ENCODE assay signal across 11 cellular contexts in genomic region chr21:44301961-44302406, GRCh38. TPM values are rescaled to one million over a fixed set of nuclear protein-coding genes. Genes with fewer than 3 reads are reported as not detected.
DNase-seq lines count a peak whose midpoint lies in the region; ATAC-seq, FAIRE-seq and TF ChIP-seq lines count a peak whose summit lies in the region.
"Had no signal": no experiment of that assay in that cellular context is flagged by ENCODE, and none has a peak within 500 bp of the region (broad histone marks: within the 10 kb centered on the region; RNA-seq: fewer than 3 reads in every experiment).

No MANE protein-coding gene starts in this region.

- DNase-seq in GM12891 (ENCODE audit: insufficient read length, low spot score) (no peak), EL (no peak), dedifferentiated amniotic fluid mesenchymal stem cell (ENCODE audit: extremely low spot score) (no peak), aorta (no peak)
- no peak for DNase-seq in activated CD8-positive, alpha-beta T cell treated with anti-CD3 and anti-CD28 coated beads, Interleukin-2, amount 10 ng/mL, durations not matched to agents 7 days and 5 days

- 78 to 87% methylated on average over 9 of the region's 9 CpGs for WGBS in aorta, 2 donors

- peaks cover 65 to 67% (median 66%) of the 10 kb centered on the region in 11 experiments for H4K20me1 ChIP-seq in BLaER1 treated with 17β-estradiol and CSF1 and Interleukin-3, amounts not matched to agents 10 nM and 100 nM

- POLR2A ChIA-PET in activated CD8-positive, alpha-beta T cell treated with anti-CD3 and anti-CD28 coated beads, Interleukin-2, amount 10 ng/mL, durations not matched to agents 7 days and 5 days (lab: Charles Lee), result no interaction called here

- no peaks in the 10 kb centered on the region for H3K27me3 Mint-ChIP-seq in activated CD8-positive, alpha-beta T cell treated with anti-CD3 and anti-CD28 coated beads, Interleukin-2, amount 10 ng/mL, durations not matched to agents 7 days and 5 days (ENCODE audit: low read depth)

- FAIRE-seq in GM12891 (lab: Jason Lieb, UNC), result peak; percentile 20

- peak overlapping the region; percentile 55 for H3K27ac Mint-ChIP-seq in activated CD8-positive, alpha-beta T cell treated with anti-CD3 and anti-CD28 coated beads, Interleukin-2, amount 10 ng/mL, durations not matched to agents 7 days and 5 days

- no peak for ATAC-seq in activated CD8-positive, alpha-beta T cell treated with anti-CD3 and anti-CD28 coated beads, Interleukin-2, amount 10 ng/mL, durations not matched to agents 7 days and 5 days
- ATAC-seq in HG02588 (IDR thresholded peaks at IDR 0.05; ENCODE audit: unreplicated experiment) (no peak), aorta (ENCODE audit: low FRiP score) (no peak)
- ATAC-seq: Right ventricle myocardium inferior had no signal

- no peaks in the 10 kb centered on the region for H3K27me3 ChIP-seq in BLaER1 treated with 17β-estradiol and CSF1 and Interleukin-3, amounts not matched to agents 10 nM and 100 nM
- no peaks in the 10 kb centered on the region for H3K27me3 ChIP-seq in muscle layer of duodenum (ENCODE audit: low read depth, low read length)
- no peaks in the 10 kb centered on the region for H3K27me3 ChIP-seq in aorta (ENCODE audit: control insufficient read depth in 1 of 2, insufficient read depth in 2 of 2, low read length in 1 of 2)
- H3K27me3 ChIP-seq: ascending aorta, upper lobe of left lung had no signal

- H3K36me3 Mint-ChIP-seq in activated CD8-positive, alpha-beta T cell treated with anti-CD3 and anti-CD28 coated beads, Interleukin-2, amount 10 ng/mL, durations not matched to agents 7 days and 5 days (ENCODE audit: low read depth), result peaks cover 15% of the 10 kb centered on the region

- H3K9me3 ChIP-seq in BLaER1 treated with 17β-estradiol and CSF1 and Interleukin-3, amounts not matched to agents 10 nM and 100 nM (replicated peaks in 1 of 11), result no peaks in the 10 kb centered on the region
- H3K9me3 ChIP-seq in muscle layer of duodenum (ENCODE audit: control insufficient read depth in 1 of 2, low read length in 2 of 2), result no peaks in the 10 kb centered on the region
- no peaks in the 10 kb centered on the region for H3K9me3 ChIP-seq in aorta (ENCODE audit: control insufficient read depth, low read length)
- H3K9me3 ChIP-seq: ascending aorta, upper lobe of left lung had no signal

- H3K9me3 Mint-ChIP-seq in activated CD8-positive, alpha-beta T cell treated with anti-CD3 and anti-CD28 coated beads, Interleukin-2, amount 10 ng/mL, durations not matched to agents 7 days and 5 days (ENCODE audit: insufficient read depth), result no peaks in the 10 kb centered on the region

- peak overlapping the region; percentile 78 for H3K4me3 Mint-ChIP-seq in activated CD8-positive, alpha-beta T cell treated with anti-CD3 and anti-CD28 coated beads, Interleukin-2, amount 10 ng/mL, durations not matched to agents 7 days and 5 days

- CTCF ChIA-PET in activated CD8-positive, alpha-beta T cell treated with anti-CD3 and anti-CD28 coated beads, Interleukin-2, amount 10 ng/mL, durations not matched to agents 7 days and 5 days (lab: Charles Lee), result interaction anchor here (1.0 kb wide), 1 partner anchor 51 kb away, joined by 3 read pairs; no protein-coding TSS in a partner anchor

- H3K9ac ChIP-seq in BLaER1 treated with 17β-estradiol and CSF1 and Interleukin-3, amounts not matched to agents 10 nM and 100 nM, result peak overlapping the region; percentile 87 to 97 (median 91); a peak in 21 of 22 replicates

- TF ChIP-seq POLR2A in GM12891 (IDR thresholded peaks at IDR 0.05; ENCODE audit: low read depth, low read length), result no peak

- intact Hi-C loops in aorta (cut with DNase I), result loop anchor here (2.0 to 10.0 kb wide), 3 partner anchors 35 to 493 kb away; partner anchors contain the start of gene CFAP410 (in 2 of the 2)

- H3K4me1 ChIP-seq in BLaER1 treated with 17β-estradiol and CSF1 and Interleukin-3, amounts not matched to agents 10 nM and 100 nM, result peaks cover 77 to 90% (median 89%) of the 10 kb centered on the region in 10 experiments
- H3K4me1 ChIP-seq in muscle layer of duodenum (ENCODE audit: control insufficient read depth in 1 of 2, insufficient read depth in 2 of 2, low read length in 2 of 2), result peaks cover 7 to 53% of the 10 kb centered on the region in 2 donors
- no peaks in the 10 kb centered on the region for H3K4me1 ChIP-seq in aorta (ENCODE audit: control insufficient read depth in 1 of 2, insufficient read depth in 2 of 2, low read length in 2 of 2)

- H3K36me3 ChIP-seq in BLaER1 treated with 17β-estradiol and CSF1 and Interleukin-3, amounts not matched to agents 10 nM and 100 nM, result peaks cover 8 to 22% (median 12%) of the 10 kb centered on the region in 11 experiments
- H3K36me3 ChIP-seq in muscle layer of duodenum (ENCODE audit: control insufficient read depth in 1 of 2, insufficient read depth in 2 of 2, low read length in 2 of 2), result peaks cover 0 to 4% of the 10 kb centered on the region in 2 donors
- H3K36me3 ChIP-seq in aorta (ENCODE audit: control insufficient read depth in 1 of 2, insufficient read depth in 2 of 2, low read length in 1 of 2), result no peaks in the 10 kb centered on the region

- peak overlapping the region; percentile 70 to 88 (median 81) for H3K4me3 ChIP-seq in BLaER1 treated with 17β-estradiol and CSF1 and Interleukin-3, amounts not matched to agents 10 nM and 100 nM
- peak overlapping the region in 1 of 2 donors; percentile 81 for H3K4me3 ChIP-seq in muscle layer of duodenum (ENCODE audit: low read depth in 1 of 2, low read length in 2 of 2)
- no peak overlapping the region for H3K4me3 ChIP-seq in aorta (ENCODE audit: low read length in 2 of 2)

- peak overlapping the region in 7 of 11 experiments; percentile 87 to 97 (median 93); a peak in 10 of 22 replicates for H3K27ac ChIP-seq in BLaER1 treated with 17β-estradiol and CSF1 and Interleukin-3, amounts not matched to agents 10 nM and 100 nM
- H3K27ac ChIP-seq in muscle layer of duodenum (ENCODE audit: low read length) (peak overlapping the region; percentile 20), aorta (ENCODE audit: low read depth in 1 of 2, low read length in 2 of 2) (no peak overlapping the region)
- H3K27ac ChIP-seq: ascending aorta had no signal

- H3K4me1 Mint-ChIP-seq in activated CD8-positive, alpha-beta T cell treated with anti-CD3 and anti-CD28 coated beads, Interleukin-2, amount 10 ng/mL, durations not matched to agents 7 days and 5 days (ENCODE audit: low read depth), result peaks cover 59% of the 10 kb centered on the region

- H3K4me2 ChIP-seq in BLaER1 treated with 17β-estradiol and CSF1 and Interleukin-3, amounts not matched to agents 10 nM and 100 nM, result peak overlapping the region; percentile 92 to 100 (median 98)

TF ChIP-seq in GM12891, 5 proteins besides CTCF, POLR2A, EP300 and RAD21:
- TF ChIP-seq TAF1 (IDR thresholded peaks at IDR 0.05; ENCODE audit: low read depth, low read length) (no peak), PAX5 (IDR thresholded peaks at IDR 0.05; ENCODE audit: insufficient read depth, low read length, severe bottlenecking) (no peak), POU2F2 (IDR thresholded peaks at IDR 0.05; ENCODE audit: low read depth, low read length) (no peak), POLR2AphosphoS5 (IDR thresholded peaks at IDR 0.05; ENCODE audit: low read depth, low read length) (no peak), SPI1 (IDR thresholded peaks at IDR 0.05; ENCODE audit: low read depth, low read length) (no peak)

RNA-seq across cellular contexts. Expression of gene PFKL, which starts 2.1 kb away (rescaled TPM):
- 161 TPM for polyA plus RNA-seq in GM12891 (2012; ENCODE audit: low read depth, missing spikeins)
- 100 to 1,000 TPM; 191 to 199 TPM for total RNA-seq in activated CD8-positive, alpha-beta T cell treated with anti-CD3 and anti-CD28 coated beads, Interleukin-2, amount 10 ng/mL, durations not matched to agents 7 days and 5 days
- total RNA-seq in aorta, result 100 to 1,000 TPM in 1 of 2 donors, 10 to 100 TPM in 1; 95.1 to 115 TPM
- 100 to 1,000 TPM in 1 of 2 donors, 10 to 100 TPM in 1; 48.0 to 110 TPM for polyA plus RNA-seq in aorta

RNA-seq across cellular contexts. Expression of gene AIRE, which starts 16.3 kb away (rescaled TPM):
- polyA plus RNA-seq in GM12891 (2012; ENCODE audit: low read depth, missing spikeins), result 0.10 TPM
- not detected for total RNA-seq in activated CD8-positive, alpha-beta T cell treated with anti-CD3 and anti-CD28 coated beads, Interleukin-2, amount 10 ng/mL, durations not matched to agents 7 days and 5 days
- under 1 TPM in 1 of 2 donors, not detected in 1; 0.19 TPM for total RNA-seq in aorta
- not detected for polyA plus RNA-seq in aorta
- total RNA-seq: Right ventricle myocardium inferior, upper lobe of left lung had no signal

RNA-seq across cellular contexts. Expression of gene CFAP410, which starts 37.2 kb away (rescaled TPM):
- 21.5 TPM for polyA plus RNA-seq in GM12891 (2012; ENCODE audit: low read depth, missing spikeins)
- 10 to 100 TPM; 16.8 to 17.4 TPM for total RNA-seq in activated CD8-positive, alpha-beta T cell treated with anti-CD3 and anti-CD28 coated beads, Interleukin-2, amount 10 ng/mL, durations not matched to agents 7 days and 5 days
- 10 to 100 TPM; 19.4 to 20.9 TPM for total RNA-seq in aorta
- 100 to 1,000 TPM in 1 of 2 donors, 10 to 100 TPM in 1; 26.2 to 121 TPM for polyA plus RNA-seq in aorta

RNA-seq across cellular contexts. Expression of gene DNMT3L, which starts 40.3 kb away (rescaled TPM):
- not detected for polyA plus RNA-seq in GM12891 (2012; ENCODE audit: low read depth, missing spikeins)
- not detected for total RNA-seq in activated CD8-positive, alpha-beta T cell treated with anti-CD3 and anti-CD28 coated beads, Interleukin-2, amount 10 ng/mL, durations not matched to agents 7 days and 5 days
- not detected for total RNA-seq in aorta
- polyA plus RNA-seq in aorta, result not detected
- total RNA-seq: ascending aorta, Right ventricle myocardium inferior, upper lobe of left lung had no signal

RNA-seq across cellular contexts. Expression of gene TRPM2, which starts 51.4 kb away (rescaled TPM):
- polyA plus RNA-seq in GM12891 (2012; ENCODE audit: low read depth, missing spikeins), result 7.6 TPM
- 10 to 100 TPM; 35.6 to 40.9 TPM for total RNA-seq in activated CD8-positive, alpha-beta T cell treated with anti-CD3 and anti-CD28 coated beads, Interleukin-2, amount 10 ng/mL, durations not matched to agents 7 days and 5 days
- total RNA-seq in aorta, result 10 to 100 TPM in 1 of 2 donors, 1 to 10 TPM in 1; 7.0 to 15.8 TPM
- 1 to 10 TPM; 2.2 to 4.9 TPM for polyA plus RNA-seq in aorta

Comparison
In these comparisons a context has a peak if more than half of its experiments do, and no peak if none do; other contexts are left out.
1. H3K27ac ChIP-seq: peak in BLaER1 treated with 17β-estradiol and CSF1 and Interleukin-3, amounts not matched to agents 10 nM and 100 nM (7 of 11) and muscle layer of duodenum (single experiment); none in aorta (0 of 2).
2. H3K4me3 ChIP-seq: peak in BLaER1 treated with 17β-estradiol and CSF1 and Interleukin-3, amounts not matched to agents 10 nM and 100 nM (10 of 10); none in aorta (0 of 2).